21 cellular contexts compared by ENCODE assay signal in the genomic region with DNA sequence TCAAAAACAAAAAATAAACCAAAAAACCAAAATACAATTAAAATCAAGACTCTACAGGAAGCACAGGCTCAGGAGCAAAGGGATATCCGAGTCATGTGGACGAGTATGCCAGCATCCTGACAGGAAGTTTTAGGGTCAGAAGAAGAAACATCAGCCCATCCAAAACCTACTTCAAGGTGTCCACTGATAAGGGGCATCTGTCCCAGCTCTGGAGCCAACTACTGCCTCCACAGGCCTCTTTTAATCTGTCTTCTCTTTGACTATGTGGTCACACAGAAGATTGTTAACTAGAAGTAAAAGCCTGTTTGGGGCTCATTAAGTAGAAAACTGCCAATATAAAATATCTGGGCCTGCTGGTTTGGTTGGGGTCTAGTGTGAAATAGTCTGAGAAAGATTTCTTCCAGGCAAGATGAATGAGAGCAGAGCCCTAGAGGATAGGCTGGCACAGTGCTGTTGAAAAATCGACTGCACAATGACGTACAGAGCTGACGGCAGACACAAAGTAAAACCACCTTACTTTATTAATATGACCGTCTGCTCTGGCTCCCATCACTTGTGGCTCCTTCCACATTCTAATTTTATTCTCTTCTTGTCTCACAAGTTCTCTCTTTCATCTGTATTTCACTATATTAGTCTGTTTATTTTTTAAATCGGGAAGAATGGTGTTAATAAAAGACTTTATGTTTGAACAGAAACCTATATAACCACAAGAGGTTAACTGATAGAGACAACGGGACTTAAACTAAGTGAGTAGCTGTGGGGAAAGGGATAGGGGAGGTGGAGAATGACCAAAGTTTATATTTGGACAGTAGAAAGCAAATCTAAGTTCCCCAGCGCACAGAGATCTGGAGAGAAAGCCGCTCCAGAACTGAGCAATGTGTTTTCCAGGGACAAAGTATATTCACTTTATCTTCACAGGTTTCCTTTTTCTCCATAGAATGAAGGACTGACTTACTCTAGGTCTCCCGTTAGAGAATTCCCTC.
"Had no signal": no experiment of that assay in that cellular context is flagged by ENCODE, and none has a peak within 500 bp of the region (broad histone marks: within the 10 kb centered on the region; RNA-seq: fewer than 3 reads in every experiment).

No MANE protein-coding gene starts in this region.

- H2AFZ ChIP-seq: parathyroid adenoma had no signal

- ATAC-seq: gastroesophageal sphincter; left lung; lower lobe of right lung; natural killer cell treated with Interleukin-12 subunit alpha and Interleukin-12 subunit beta and Interleukin-15 and Interleukin-18, amount 100 ng/mL, for 72 hours; psoas muscle; sciatic nerve had no signal

- H3K27me3 ChIP-seq: esophagus squamous epithelium, gastroesophageal sphincter, left lung, spleen had no signal

- H3K4me1 ChIP-seq: esophagus squamous epithelium, gastroesophageal sphincter, lower lobe of right lung, parathyroid adenoma, psoas muscle, spleen had no signal

- H3K27ac Mint-ChIP-seq: natural killer cell treated with Interleukin-12 subunit alpha and Interleukin-12 subunit beta and Interleukin-15 and Interleukin-18, amount 100 ng/mL, for 72 hours had no signal

- H3K27ac ChIP-seq: epithelial cell of prostate, esophagus squamous epithelium, gastroesophageal sphincter, left lung, lower lobe of right lung, parathyroid adenoma, psoas muscle, spleen had no signal

- H3K79me2 ChIP-seq: parathyroid adenoma had no signal

- H3K4me3 Mint-ChIP-seq: natural killer cell treated with Interleukin-12 subunit alpha and Interleukin-12 subunit beta and Interleukin-15 and Interleukin-18, amount 100 ng/mL, for 72 hours had no signal

- H3K9ac ChIP-seq: parathyroid adenoma had no signal

- H3K36me3 ChIP-seq: lower lobe of right lung had no signal

- H3K4me3 ChIP-seq: esophagus squamous epithelium, gastroesophageal sphincter, left lung, lower lobe of right lung, psoas muscle, spleen had no signal

- H3K9me3 Mint-ChIP-seq: natural killer cell treated with Interleukin-12 subunit alpha and Interleukin-12 subunit beta and Interleukin-15 and Interleukin-18, amount 100 ng/mL, for 72 hours had no signal

- H3K9me3 ChIP-seq: esophagus squamous epithelium, gastroesophageal sphincter, left lung, lower lobe of right lung, psoas muscle, spleen had no signal

- H3K27me3 Mint-ChIP-seq: natural killer cell treated with Interleukin-12 subunit alpha and Interleukin-12 subunit beta and Interleukin-15 and Interleukin-18, amount 100 ng/mL, for 72 hours had no signal

- DNase-seq: effector memory CD4-positive, alpha-beta T cell; esophagus squamous epithelium; foreskin fibroblast; glutamatergic neuron; islet precursor cell; left lung; lower lobe of right lung; mesenchymal stem cell; midbrain; psoas muscle; retina; spleen; stimulated activated CD4-positive, alpha-beta T cell treated with anti-CD3 and anti-CD28 coated beads, Interleukin-2, amount 100 ng/mL, for 24 hours; stimulated activated CD4-positive, alpha-beta T cell treated with anti-CD3 and anti-CD28 coated beads, Interleukin-4, amount 100 ng/mL, for 4 hours; stimulated activated naive CD4-positive, alpha-beta T cell; trophoblast cell had no signal
